15 cellular contexts compared by ENCODE assay signal in the genomic region with DNA sequence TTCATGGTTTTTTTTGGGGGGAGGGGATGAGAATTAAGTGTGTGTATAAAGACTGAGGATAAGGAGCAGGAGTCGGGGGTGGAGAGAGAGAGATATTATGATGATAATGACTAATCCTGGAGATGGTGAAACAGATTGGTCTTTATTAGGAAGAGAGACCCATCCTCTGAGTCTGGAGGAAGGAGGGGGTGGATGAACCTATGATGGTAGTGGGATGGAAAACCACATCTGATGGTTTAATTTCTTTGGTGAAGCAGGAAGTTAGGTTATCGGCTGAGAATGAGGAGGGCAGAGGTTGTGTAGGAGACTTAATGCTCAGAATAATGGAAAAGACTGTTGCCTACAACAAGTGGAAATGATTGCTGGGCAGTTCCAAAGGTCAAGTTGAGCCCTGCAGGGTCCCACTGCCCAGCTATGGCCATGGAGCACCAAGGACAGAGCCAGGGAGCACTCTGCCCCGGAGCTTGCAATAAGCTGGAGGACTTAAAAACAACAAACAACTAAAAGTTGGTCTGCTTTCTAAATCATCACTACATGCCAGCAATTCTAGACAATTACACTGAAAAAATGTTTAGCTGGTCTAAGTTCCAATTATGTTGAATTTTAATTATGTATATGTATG. TPM values are rescaled to one million over a fixed set of nuclear protein-coding genes. Genes with fewer than 3 reads are reported as not detected.
DNase-seq lines count a peak whose midpoint lies in the region; ATAC-seq lines count a peak whose summit lies in the region.
"Had no signal": no experiment of that assay in that cellular context is flagged by ENCODE, and none has a peak within 500 bp of the region (broad histone marks: within the 10 kb centered on the region; RNA-seq: fewer than 3 reads in every experiment).

No MANE protein-coding gene starts in this region.

- ATAC-seq in activated naive CD8-positive, alpha-beta T cell treated with anti-CD3 and anti-CD28 coated beads, Interleukin-2, amount 50 U/mL, for 24 hours = peak; percentile 77
- peak; percentile 77 for ATAC-seq in stimulated activated naive CD8-positive, alpha-beta T cell treated with anti-CD3 and anti-CD28 coated beads, Interleukin-15, Interleukin-2, amounts not matched to agents 100 U/mL and 50 U/mL, for 24 hours

- peak overlapping the region; percentile 50 for H3K27ac Mint-ChIP-seq in activated CD4-positive, alpha-beta memory T cell treated with anti-CD3 and anti-CD28 coated beads for 36 hours
- no peak overlapping the region for H3K27ac Mint-ChIP-seq in activated CD4-positive, alpha-beta memory T cell treated with anti-CD3 and anti-CD28 coated beads, Interleukin-2, amount 10 ng/mL, durations not matched to agents 7 days and 5 days
- peak overlapping the region; percentile 75 for H3K27ac Mint-ChIP-seq in activated naive CD8-positive, alpha-beta T cell treated with anti-CD3 and anti-CD28 coated beads, Interleukin-2, amount 50 U/mL, for 24 hours

- intact Hi-C loops in activated CD4-positive, alpha-beta memory T cell treated with anti-CD3 and anti-CD28 coated beads for 36 hours (cut with micrococcal nuclease) = no loop called here

- H3K4me1 Mint-ChIP-seq in activated CD4-positive, alpha-beta memory T cell treated with anti-CD3 and anti-CD28 coated beads for 36 hours (ENCODE audit: low read depth) = peaks cover 13% of the 10 kb centered on the region
- H3K4me1 Mint-ChIP-seq in activated CD4-positive, alpha-beta memory T cell treated with anti-CD3 and anti-CD28 coated beads, Interleukin-2, amount 10 ng/mL, durations not matched to agents 7 days and 5 days = peaks cover 6% of the 10 kb centered on the region
- H3K4me1 Mint-ChIP-seq in activated naive CD8-positive, alpha-beta T cell treated with anti-CD3 and anti-CD28 coated beads, Interleukin-2, amount 50 U/mL, for 24 hours = peaks cover 16% of the 10 kb centered on the region

- H3K9me3 Mint-ChIP-seq in activated CD4-positive, alpha-beta memory T cell treated with anti-CD3 and anti-CD28 coated beads for 36 hours = peaks cover 11% of the 10 kb centered on the region
- H3K9me3 Mint-ChIP-seq in activated CD4-positive, alpha-beta memory T cell treated with anti-CD3 and anti-CD28 coated beads, Interleukin-2, amount 10 ng/mL, durations not matched to agents 7 days and 5 days = peaks cover 10% of the 10 kb centered on the region
- H3K9me3 Mint-ChIP-seq in activated naive CD8-positive, alpha-beta T cell treated with anti-CD3 and anti-CD28 coated beads, Interleukin-2, amount 50 U/mL, for 24 hours = peaks cover 7% of the 10 kb centered on the region

- POLR2A ChIA-PET in activated CD4-positive, alpha-beta memory T cell treated with anti-CD3 and anti-CD28 coated beads for 36 hours (lab: Charles Lee) = no interaction called here
- POLR2A ChIA-PET in activated CD4-positive, alpha-beta memory T cell treated with anti-CD3 and anti-CD28 coated beads, Interleukin-2, amount 10 ng/mL, durations not matched to agents 7 days and 5 days (lab: Charles Lee) = no interaction called here

- DNase-seq in activated CD4-positive, alpha-beta memory T cell treated with anti-CD3 and anti-CD28 coated beads for 36 hours = no peak
- DNase-seq in activated CD4-positive, alpha-beta memory T cell treated with anti-CD3 and anti-CD28 coated beads, Interleukin-2, amount 10 ng/mL, durations not matched to agents 7 days and 5 days = no peak
- peak; percentile 54 for DNase-seq in COLO829 (ENCODE audit: low spot score)
- peak; percentile 10 for DNase-seq in activated naive CD8-positive, alpha-beta T cell treated with anti-CD3 and anti-CD28 coated beads, Interleukin-2, amount 50 U/mL, for 24 hours
- DNase-seq in stimulated activated naive CD8-positive, alpha-beta T cell treated with anti-CD3 and anti-CD28 coated beads, Interleukin-15, Interleukin-2, amounts not matched to agents 100 U/mL and 50 U/mL, for 24 hours = no peak
- no peak for DNase-seq in mesenteric fat pad (ENCODE audit: low spot score)
- no peak for DNase-seq in NCI-H2081 treated with DMSO at 0.1 percent for 48 hours (lab: John Stamatoyannopoulos, UW)
- DNase-seq: C1 segment of cervical spinal cord, DMS 273 treated with DMSO at 0.1 percent for 48 hours, Karpas-422, MG63, NCI-H1092 treated with DMSO at 0.1 percent for 48 hours, NCI-H1694 treated with DMSO at 0.1 percent for 48 hours, NCI-H226, NCI-H524 treated with DMSO at 0.1 percent for 48 hours had no signal

- H3K4me3 Mint-ChIP-seq in activated CD4-positive, alpha-beta memory T cell treated with anti-CD3 and anti-CD28 coated beads for 36 hours = no peak overlapping the region
- H3K4me3 Mint-ChIP-seq in activated CD4-positive, alpha-beta memory T cell treated with anti-CD3 and anti-CD28 coated beads, Interleukin-2, amount 10 ng/mL, durations not matched to agents 7 days and 5 days = no peak overlapping the region
- H3K4me3 Mint-ChIP-seq in activated naive CD8-positive, alpha-beta T cell treated with anti-CD3 and anti-CD28 coated beads, Interleukin-2, amount 50 U/mL, for 24 hours = peak overlapping the region; percentile 10

- H3K36me3 Mint-ChIP-seq in activated CD4-positive, alpha-beta memory T cell treated with anti-CD3 and anti-CD28 coated beads for 36 hours = no peaks in the 10 kb centered on the region
- H3K36me3 Mint-ChIP-seq in activated CD4-positive, alpha-beta memory T cell treated with anti-CD3 and anti-CD28 coated beads, Interleukin-2, amount 10 ng/mL, durations not matched to agents 7 days and 5 days (ENCODE audit: low read depth) = peaks cover 6% of the 10 kb centered on the region
- no peaks in the 10 kb centered on the region for H3K36me3 Mint-ChIP-seq in activated naive CD8-positive, alpha-beta T cell treated with anti-CD3 and anti-CD28 coated beads, Interleukin-2, amount 50 U/mL, for 24 hours (ENCODE audit: low read depth)

- no peaks in the 10 kb centered on the region for H3K27me3 Mint-ChIP-seq in activated CD4-positive, alpha-beta memory T cell treated with anti-CD3 and anti-CD28 coated beads for 36 hours
- H3K27me3 Mint-ChIP-seq in activated CD4-positive, alpha-beta memory T cell treated with anti-CD3 and anti-CD28 coated beads, Interleukin-2, amount 10 ng/mL, durations not matched to agents 7 days and 5 days = peaks cover 15% of the 10 kb centered on the region
- H3K27me3 Mint-ChIP-seq in activated naive CD8-positive, alpha-beta T cell treated with anti-CD3 and anti-CD28 coated beads, Interleukin-2, amount 50 U/mL, for 24 hours = peaks cover 8% of the 10 kb centered on the region

- CTCF ChIA-PET in activated CD4-positive, alpha-beta memory T cell treated with anti-CD3 and anti-CD28 coated beads for 36 hours (lab: Charles Lee) = interaction anchor here (0.6 to 2.3 kb wide), 3 partner anchors 7 to 260 kb away, joined by 3 to 15 read pairs (median 3); a partner anchor contains a TSS
- CTCF ChIA-PET in activated CD4-positive, alpha-beta memory T cell treated with anti-CD3 and anti-CD28 coated beads, Interleukin-2, amount 10 ng/mL, durations not matched to agents 7 days and 5 days (lab: Charles Lee) = interaction anchor here (1.4 to 1.6 kb wide), 2 partner anchors 52 to 99 kb away, joined by 4 to 5 read pairs; no protein-coding TSS in a partner anchor

RNA-seq across cellular contexts. Expression of a gene that starts 7.9 kb away (rescaled TPM):
- 1 to 10 TPM; 1.1 to 1.2 TPM for total RNA-seq in activated CD4-positive, alpha-beta memory T cell treated with anti-CD3 and anti-CD28 coated beads for 36 hours
- under 1 TPM; 0.40 to 0.55 TPM for total RNA-seq in activated CD4-positive, alpha-beta memory T cell treated with anti-CD3 and anti-CD28 coated beads, Interleukin-2, amount 10 ng/mL, durations not matched to agents 7 days and 5 days
- 2.5 TPM for total RNA-seq in mesenteric fat pad

Comparison
In these comparisons a context has a peak if more than half of its experiments do, and no peak if none do; other contexts are left out.
1. DNase-seq: peak in COLO829 (single experiment) and activated naive CD8-positive, alpha-beta T cell treated with anti-CD3 and anti-CD28 coated beads, Interleukin-2, amount 50 U/mL, for 24 hours (single experiment); none in activated CD4-positive, alpha-beta memory T cell treated with anti-CD3 and anti-CD28 coated beads for 36 hours (single experiment), activated CD4-positive, alpha-beta memory T cell treated with anti-CD3 and anti-CD28 coated beads, Interleukin-2, amount 10 ng/mL, durations not matched to agents 7 days and 5 days (single experiment), stimulated activated naive CD8-positive, alpha-beta T cell treated with anti-CD3 and anti-CD28 coated beads, Interleukin-15, Interleukin-2, amounts not matched to agents 100 U/mL and 50 U/mL, for 24 hours (single experiment), mesenteric fat pad (single experiment) and NCI-H2081 treated with DMSO at 0.1 percent for 48 hours (single experiment).